In genomic region chr19:18948075-18948975, GRCh38 we compare ENCODE assay signal across 17 cellular contexts.
"Had no signal": no experiment of that assay in that cellular context is flagged by ENCODE, and none has a peak within 500 bp of the region (broad histone marks: within the 10 kb centered on the region; RNA-seq: fewer than 3 reads in every experiment).

No MANE protein-coding gene starts in this region.

- H3K9me3 ChIP-seq: lower lobe of right lung, neutrophil, right atrium auricular region, transverse colon had no signal

- H3K36me3 ChIP-seq: brain microvascular endothelial cell, lower lobe of right lung, neutrophil, right atrium auricular region, transverse colon had no signal

- DNase-seq: activated B cell treated with CpG ODN at 0.5 μM for 24 hours; activated CD4-positive, alpha-beta T cell treated with anti-CD3 and anti-CD28 coated beads, Interleukin-2, amount 10 ng/mL, durations not matched to agents 24 days and 14 days; activated CD8-positive, alpha-beta memory T cell treated with anti-CD3 and anti-CD28 coated beads, Interleukin-2, amount 50 U/mL, for 48 hours; brain microvascular endothelial cell; effector memory CD4-positive, alpha-beta T cell; left colon; lower lobe of right lung; naive B cell; stimulated activated CD4-positive, alpha-beta T cell treated with anti-CD3 and anti-CD28 coated beads, Interleukin-15, amount 100 ng/mL, for 24 hours; stimulated activated CD4-positive, alpha-beta T cell treated with anti-CD3 and anti-CD28 coated beads, Interleukin-4, amount 100 ng/mL, for 24 hours; stimulated activated naive CD8-positive, alpha-beta T cell treated with anti-CD3 and anti-CD28 coated beads, Interleukin-15, Interleukin-2, amounts not matched to agents 100 U/mL and 50 U/mL, for 24 hours; T-helper 2 cell; transverse colon had no signal

- H3K27ac ChIP-seq: brain microvascular endothelial cell, epithelial cell of prostate, lower lobe of right lung, neutrophil, right atrium auricular region, skin epidermis, transverse colon had no signal

- H3K4me3 ChIP-seq: lower lobe of right lung, right atrium auricular region, skin epidermis, transverse colon had no signal

- H3K4me1 ChIP-seq: lower lobe of right lung, right atrium auricular region, transverse colon had no signal

- H3K27me3 ChIP-seq: brain microvascular endothelial cell, neutrophil, right atrium auricular region, transverse colon had no signal

- ATAC-seq: left colon; lower lobe of right lung; stimulated activated naive CD8-positive, alpha-beta T cell treated with anti-CD3 and anti-CD28 coated beads, Interleukin-15, Interleukin-2, amounts not matched to agents 100 U/mL and 50 U/mL, for 24 hours had no signal
